ENCODE assay signal across 8 cellular contexts in genomic region chr11:61162092-61162935, GRCh38. TPM values are rescaled to one million over a fixed set of nuclear protein-coding genes. Genes with fewer than 3 reads are reported as not detected.
A peak's percentile ranks its signal among the peaks of the same experiment; 100 is the strongest.
DNase-seq lines count a peak whose midpoint lies in the region; ATAC-seq and TF ChIP-seq lines count a peak whose summit lies in the region.

No MANE protein-coding gene starts in this region.

- peak; percentile 72 for DNase-seq in NCI-H748 (lab: John Stamatoyannopoulos, UW; ENCODE audit: unreplicated experiment)
- no peak for DNase-seq in NCI-H748 treated with DMSO at 0.1 percent for 48 hours (lab: John Stamatoyannopoulos, UW)
- DNase-seq in NCI-H1105 treated with DMSO at 0.1 percent for 48 hours (lab: John Stamatoyannopoulos, UW), result peak; percentile 53
- peak; percentile 21 to 40 for DNase-seq in activated CD4-positive, alpha-beta T cell treated with anti-CD3 and anti-CD28 coated beads, Interleukin-2, amount 50 U/mL, for 48 hours
- peak; percentile 59 for DNase-seq in fibroblast of peridontal ligament (ENCODE audit: extremely low read depth)
- DNase-seq in ovary, result no peak
- DNase-seq in UCSD-AML1 (lab: John Stamatoyannopoulos, UW; ENCODE audit: unreplicated experiment), result no peak

- TF ChIP-seq CTCF in ovary (IDR thresholded peaks at IDR 0.05), result no peak

- intact Hi-C loops in ovary (cut with DNase I), result no loop called here

- H3K27ac ChIP-seq in ovary, result peak overlapping the region in 1 of 2 donors; percentile 94

- no peak for TF ChIP-seq POLR2A in ovary (IDR thresholded peaks at IDR 0.05)

- TF ChIP-seq EP300 in ovary (IDR thresholded peaks at IDR 0.05), result no peak

- H3K9me3 ChIP-seq in ovary, result no peaks in the 10 kb centered on the region

- H3K4me3 ChIP-seq in ovary, result peak overlapping the region; percentile 79

- H3K27me3 ChIP-seq in ovary, result no peaks in the 10 kb centered on the region

- no peak for ATAC-seq in HG02642 (IDR thresholded peaks at IDR 0.05; ENCODE audit: poor library complexity, unreplicated experiment)

- WGBS in ovary, 3 donors, result 63 to 66% (median 63%) methylated on average over 8 of the region's 8 CpGs

- no peaks in the 10 kb centered on the region for H3K36me3 ChIP-seq in ovary

- H3K4me1 ChIP-seq in ovary (ENCODE audit: insufficient read depth), result peaks cover 16% of the 10 kb centered on the region

RNA-seq across cellular contexts. Expression of gene VPS37C, which starts 1.1 kb away (rescaled TPM):
- total RNA-seq in ovary, result 10 to 100 TPM; 11.3 to 25.8 (median 20.7) TPM
- 10 to 100 TPM in 1 of 2 donors, 1 to 10 TPM in 1; 7.8 to 14.0 TPM for polyA plus RNA-seq in ovary

RNA-seq across cellular contexts. Expression of gene PGA3, which starts 41.0 kb away (rescaled TPM):
- 1 to 10 TPM in 3 of 7 donors, under 1 TPM in 2, not detected in 2; 0.38 to 4.3 (median 1.0) TPM for total RNA-seq in ovary
- polyA plus RNA-seq in ovary, result 1 to 10 TPM in 1 of 2 donors, under 1 TPM in 1; 0.43 to 1.5 TPM

RNA-seq across cellular contexts. Expression of gene PGA4, which starts 59.8 kb away (rescaled TPM):
- 1 to 10 TPM in 3 of 7 donors, under 1 TPM in 1, not detected in 3; 0.45 to 9.3 (median 1.4) TPM for total RNA-seq in ovary
- polyA plus RNA-seq in ovary, result 1 to 10 TPM in 1 of 2 donors, under 1 TPM in 1; 0.87 to 1.7 TPM

Comparison
In these comparisons a context has a peak if more than half of its experiments do, and no peak if none do; other contexts are left out.
1. DNase-seq: peak in NCI-H748 (single experiment), NCI-H1105 treated with DMSO at 0.1 percent for 48 hours (single experiment), activated CD4-positive, alpha-beta T cell treated with anti-CD3 and anti-CD28 coated beads, Interleukin-2, amount 50 U/mL, for 48 hours (2 of 2) and fibroblast of peridontal ligament (single experiment); none in NCI-H748 treated with DMSO at 0.1 percent for 48 hours (single experiment), ovary (0 of 5) and UCSD-AML1 (single experiment).